12 cellular contexts compared by ENCODE assay signal in genomic region chr2:221635949-221636348, GRCh38.
DNase-seq lines count a peak whose midpoint lies in the region; ATAC-seq, FAIRE-seq and TF ChIP-seq lines count a peak whose summit lies in the region.
"Had no signal": no experiment of that assay in that cellular context is flagged by ENCODE, and none has a peak within 500 bp of the region (broad histone marks: within the 10 kb centered on the region; RNA-seq: fewer than 3 reads in every experiment).

No MANE protein-coding gene starts in this region.

- H3K14ac ChIP-seq in H9 (ENCODE audit: insufficient read depth, low read length): no peak overlapping the region

- H3K79me1 ChIP-seq in H9 (ENCODE audit: insufficient read depth, low read depth, low read length, poor library complexity, severe bottlenecking): no peaks in the 10 kb centered on the region

- H3K18ac ChIP-seq in H9 (ENCODE audit: insufficient read length, low read depth, low read length): no peak overlapping the region

- no peaks in the 10 kb centered on the region for H3K27me3 Mint-ChIP-seq in H9 (ENCODE audit: low read depth)
- no peaks in the 10 kb centered on the region for H3K27me3 Mint-ChIP-seq in stimulated activated memory B cell treated with anti-CD40 and anti-IgM and Interleukin-4, amounts not matched to agents 10 μg/mL and 1 μg/mL and 100 μg/mL, for 72 hours

- no peak overlapping the region for H2AK5ac ChIP-seq in H9 (ENCODE audit: insufficient read length, low read length)

- no peak overlapping the region for H3K9ac ChIP-seq in H9 (ENCODE audit: extremely low read depth, insufficient read length, low read length)

- H3K9me3 ChIP-seq in H9 (ENCODE audit: control insufficient read depth, low read depth, low read length): no peaks in the 10 kb centered on the region

- peak; percentile 46; the same call in 2 of the 3 replicates for TF ChIP-seq CTCF in H9 (conservative IDR thresholded peaks at IDR 0.05)

- H3K4ac ChIP-seq in H9 (ENCODE audit: low read depth, low read length): no peak overlapping the region

- H2BK15ac ChIP-seq in H9 (ENCODE audit: low read depth, low read length): no peak overlapping the region

- no peaks in the 10 kb centered on the region; a peak in 2 of 7 replicates for H3K36me3 Mint-ChIP-seq in H9 (ENCODE audit: insufficient read depth in 1 of 3, low read depth in 3 of 3)
- no peaks in the 10 kb centered on the region for H3K36me3 Mint-ChIP-seq in stimulated activated memory B cell treated with anti-CD40 and anti-IgM and Interleukin-4, amounts not matched to agents 10 μg/mL and 1 μg/mL and 100 μg/mL, for 72 hours
- H3K36me3 Mint-ChIP-seq: CD4-positive, alpha-beta memory T cell; immature natural killer cell had no signal

- H2BK20ac ChIP-seq in H9 (ENCODE audit: low read depth, low read length, poor library complexity, severe bottlenecking): no peak overlapping the region

- no peaks in the 10 kb centered on the region for H3K27me3 ChIP-seq in H9 (ENCODE audit: insufficient read depth, low read length)

- H2BK120ac ChIP-seq in H9 (ENCODE audit: low read depth, low read length, poor library complexity, severe bottlenecking): no peak overlapping the region

- no peak overlapping the region for H3K56ac ChIP-seq in H9 (ENCODE audit: insufficient read length, low read depth, low read length)

- peak; percentile 35 for ATAC-seq in left colon
- no peak for ATAC-seq in Right ventricle myocardium inferior
- ATAC-seq in stimulated activated memory B cell treated with anti-CD40 and anti-IgM and Interleukin-4, amounts not matched to agents 10 μg/mL and 1 μg/mL and 100 μg/mL, for 72 hours: no peak
- ATAC-seq: activated CD4-positive, alpha-beta T cell treated with anti-CD3 and anti-CD28 coated beads for 36 hours had no signal

- no peaks in the 10 kb centered on the region for H3K4me1 Mint-ChIP-seq in H9
- no peaks in the 10 kb centered on the region for H3K4me1 Mint-ChIP-seq in stimulated activated memory B cell treated with anti-CD40 and anti-IgM and Interleukin-4, amounts not matched to agents 10 μg/mL and 1 μg/mL and 100 μg/mL, for 72 hours
- H3K4me1 Mint-ChIP-seq: CD4-positive, alpha-beta memory T cell; immature natural killer cell had no signal

- H3K9me3 Mint-ChIP-seq in H9: no peaks in the 10 kb centered on the region
- H3K9me3 Mint-ChIP-seq in stimulated activated memory B cell treated with anti-CD40 and anti-IgM and Interleukin-4, amounts not matched to agents 10 μg/mL and 1 μg/mL and 100 μg/mL, for 72 hours: peaks cover 2% of the 10 kb centered on the region

- H3K79me2 ChIP-seq in H9 (ENCODE audit: insufficient read depth, low read length): no peaks in the 10 kb centered on the region

- no peaks in the 10 kb centered on the region for H3K23me2 ChIP-seq in H9 (ENCODE audit: insufficient read length, low read depth, low read length, poor library complexity, severe bottlenecking)

- H2AFZ ChIP-seq in H9 (ENCODE audit: low read length): no peak overlapping the region

- DNase-seq in COLO668 (lab: John Stamatoyannopoulos, UW; ENCODE audit: unreplicated experiment) (peak; percentile 13), H9 (no peak), RCC 7860 (ENCODE audit: low spot score) (peak; percentile 28), left colon (no peak), Right ventricle myocardium inferior (ENCODE audit: missing footprints) (no peak), amygdala (lab: John Stamatoyannopoulos, UW) (no peak), GF-D8 (lab: John Stamatoyannopoulos, UW) (no peak)
- DNase-seq: activated CD4-positive, alpha-beta T cell treated with anti-CD3 and anti-CD28 coated beads for 36 hours; CD4-positive, alpha-beta memory T cell; immature natural killer cell; NCI-H187 had no signal

- no peaks in the 10 kb centered on the region for H4K20me1 ChIP-seq in H9 (ENCODE audit: control insufficient read depth, insufficient read depth, insufficient read length)

- H3K27ac Mint-ChIP-seq in H9: no peak overlapping the region
- no peak overlapping the region for H3K27ac Mint-ChIP-seq in stimulated activated memory B cell treated with anti-CD40 and anti-IgM and Interleukin-4, amounts not matched to agents 10 μg/mL and 1 μg/mL and 100 μg/mL, for 72 hours
- H3K27ac Mint-ChIP-seq: activated CD4-positive, alpha-beta T cell treated with anti-CD3 and anti-CD28 coated beads for 36 hours; CD4-positive, alpha-beta memory T cell; immature natural killer cell had no signal

- H3T11ph ChIP-seq in H9 (ENCODE audit: low read length): no peak overlapping the region

- FAIRE-seq in RCC 7860 (lab: Jason Lieb, UNC): peak; percentile 67

- H3K27ac ChIP-seq in H9 (ENCODE audit: insufficient read length, low read depth, low read length): no peak overlapping the region

- intact Hi-C loops in left colon (cut with DNase I, micrococcal nuclease) (no loop called here), Right ventricle myocardium inferior (cut with DNase I) (no loop called here)

- H3K4me1 ChIP-seq in H9 (ENCODE audit: insufficient read depth, low read length): no peaks in the 10 kb centered on the region

- H3K4me3 Mint-ChIP-seq in H9: no peak overlapping the region
- H3K4me3 Mint-ChIP-seq in stimulated activated memory B cell treated with anti-CD40 and anti-IgM and Interleukin-4, amounts not matched to agents 10 μg/mL and 1 μg/mL and 100 μg/mL, for 72 hours: no peak overlapping the region
- H3K4me3 Mint-ChIP-seq: activated CD4-positive, alpha-beta T cell treated with anti-CD3 and anti-CD28 coated beads for 36 hours; CD4-positive, alpha-beta memory T cell; immature natural killer cell had no signal

- H4K91ac ChIP-seq in H9 (ENCODE audit: insufficient read length, low read depth, low read length): no peak overlapping the region

- H2BK12ac ChIP-seq in H9 (ENCODE audit: insufficient read length, low read depth, low read length): no peak overlapping the region

- no peak overlapping the region for H4K5ac ChIP-seq in H9 (ENCODE audit: insufficient read length, low read depth, low read length)

- no peak overlapping the region for H3K4me2 ChIP-seq in H9 (ENCODE audit: insufficient read depth, insufficient read length, low read length)

- H4K8ac ChIP-seq in H9 (replicated peaks; ENCODE audit: insufficient read length, low read depth, low read length): no peak overlapping the region

- H2BK5ac ChIP-seq in H9 (ENCODE audit: insufficient read length, low read length): no peak overlapping the region

- H3K23ac ChIP-seq in H9 (ENCODE audit: insufficient read length, low read depth, low read length): no peak overlapping the region

Comparison
In these comparisons a context has a peak if more than half of its experiments do, and no peak if none do; other contexts are left out.
1. DNase-seq: peak in COLO668 (single experiment) and RCC 7860 (single experiment); none in H9 (single experiment), left colon (0 of 2), Right ventricle myocardium inferior (single experiment), amygdala (0 of 56) and GF-D8 (single experiment).